1 cellular context compared by ENCODE assay signal in the genomic region with DNA sequence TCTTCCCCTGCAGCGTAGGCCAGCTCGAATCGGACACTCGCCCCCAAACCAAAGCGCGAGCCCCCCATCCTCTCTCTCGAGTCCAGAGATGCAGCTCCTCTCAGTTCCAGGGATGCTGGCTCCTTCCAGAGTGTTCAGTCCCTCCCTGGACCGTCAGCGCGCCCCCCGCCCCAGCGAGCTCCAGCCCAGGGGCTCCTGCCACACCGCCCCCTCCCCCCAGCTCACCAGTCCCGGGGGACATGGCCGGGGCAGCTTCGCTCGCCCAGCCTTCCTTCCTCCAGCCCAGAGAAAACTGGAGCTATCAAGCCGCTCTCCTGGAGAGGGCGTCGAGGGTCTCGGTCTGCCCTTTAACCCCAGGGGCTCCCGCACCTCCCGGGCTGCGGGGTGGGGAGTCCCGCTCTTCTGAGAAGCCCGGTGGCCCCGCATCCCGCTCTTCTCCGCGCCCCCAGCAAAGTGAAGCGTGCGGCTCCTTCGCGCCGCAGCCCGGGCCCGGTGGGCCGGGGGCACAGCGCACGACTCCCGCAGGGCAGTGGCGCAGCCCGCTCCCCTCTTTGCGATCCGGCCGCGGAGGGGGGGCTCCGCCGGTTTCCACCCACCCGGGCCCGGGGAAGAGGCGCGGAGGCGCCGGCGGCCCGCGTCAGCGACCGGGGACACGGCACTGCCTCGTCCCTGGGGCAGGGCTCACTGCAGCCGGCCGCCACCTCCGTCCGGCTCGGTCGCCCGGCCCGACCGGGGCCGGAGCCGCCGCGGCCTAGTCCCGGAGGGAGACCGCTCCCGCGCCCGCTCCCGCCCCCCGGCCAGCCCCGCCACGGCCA.
TF ChIP-seq lines count a peak whose summit lies in the region.

No MANE protein-coding gene starts in this region.

TF ChIP-seq in HEK293, 187 proteins besides CTCF, POLR2A, EP300 and RAD21 (continued from another document):
- no peak for TF ChIP-seq ZNF704 (tag by site-specific recombination; IDR thresholded peaks at IDR 0.05)
- peak; percentile 31; the same call in 1 of the 2 replicates for TF ChIP-seq GLIS1 (tag by site-specific recombination; IDR thresholded peaks at IDR 0.05)
- no peak for TF ChIP-seq ZNF658 (tag by site-specific recombination; IDR thresholded peaks at IDR 0.05)
- no peak for TF ChIP-seq ZNF16 (tag by site-specific recombination; IDR thresholded peaks at IDR 0.05; ENCODE audit: low read depth)
- TF ChIP-seq ZBTB1 (tag by site-specific recombination; IDR thresholded peaks at IDR 0.05) = no peak
- TF ChIP-seq ZNF558 (tag by site-specific recombination; IDR thresholded peaks at IDR 0.05) = no peak
- TF ChIP-seq, protein P1, sequence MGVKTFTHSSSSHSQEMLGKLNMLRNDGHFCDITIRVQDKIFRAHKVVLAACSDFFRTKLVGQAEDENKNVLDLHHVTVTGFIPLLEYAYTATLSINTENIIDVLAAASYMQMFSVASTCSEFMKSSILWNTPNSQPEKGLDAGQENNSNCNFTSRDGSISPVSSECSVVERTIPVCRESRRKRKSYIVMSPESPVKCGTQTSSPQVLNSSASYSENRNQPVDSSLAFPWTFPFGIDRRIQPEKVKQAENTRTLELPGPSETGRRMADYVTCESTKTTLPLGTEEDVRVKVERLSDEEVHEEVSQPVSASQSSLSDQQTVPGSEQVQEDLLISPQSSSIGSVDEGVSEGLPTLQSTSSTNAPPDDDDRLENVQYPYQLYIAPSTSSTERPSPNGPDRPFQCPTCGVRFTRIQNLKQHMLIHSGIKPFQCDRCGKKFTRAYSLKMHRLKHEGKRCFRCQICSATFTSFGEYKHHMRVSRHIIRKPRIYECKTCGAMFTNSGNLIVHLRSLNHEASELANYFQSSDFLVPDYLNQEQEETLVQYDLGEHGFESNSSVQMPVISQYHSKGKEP (tag by site-specific recombination; IDR thresholded peaks at IDR 0.05) = no peak
- TF ChIP-seq ZNF488 (tag by site-specific recombination; IDR thresholded peaks at IDR 0.05) = no peak
- peak; percentile 45; the same call in 1 of the 2 replicates for TF ChIP-seq ZEB2 (tag by site-specific recombination; IDR thresholded peaks at IDR 0.05)
TF ChIP-seq in HEK293: peak in this region for 13.
